ENCODE assay signal across 27 cellular contexts in genomic region chr7:131533151-131533559, GRCh38. TPM values are rescaled to one million over a fixed set of nuclear protein-coding genes. Genes with fewer than 3 reads are reported as not detected.
DNase-seq lines count a peak whose midpoint lies in the region; ATAC-seq, FAIRE-seq and TF ChIP-seq lines count a peak whose summit lies in the region.
"Had no signal": no experiment of that assay in that cellular context is flagged by ENCODE, and none has a peak within 500 bp of the region (broad histone marks: within the 10 kb centered on the region; RNA-seq: fewer than 3 reads in every experiment).

No MANE protein-coding gene starts in this region.

- H3K27ac ChIP-seq in H9 (ENCODE audit: insufficient read length, low read depth, low read length) (no peak overlapping the region), endothelial cell of umbilical vein (ENCODE audit: insufficient read depth, low read depth, low read length) (no peak overlapping the region), layer of hippocampus (ENCODE audit: low read depth, low read length) (peak overlapping the region; percentile 18), sigmoid colon (peak overlapping the region in 1 of 4 donors; percentile 52)
- H3K27ac ChIP-seq: GM23248, neural progenitor cell, SK-N-MC had no signal

- FAIRE-seq in endothelial cell of umbilical vein (lab: Jason Lieb, UNC), result no peak
- FAIRE-seq: colon, GM19239, urothelium cell line had no signal

- no peak for ATAC-seq in naive thymus-derived CD8-positive, alpha-beta T cell
- ATAC-seq in GM18519 (IDR thresholded peaks at IDR 0.05; ENCODE audit: low FRiP score, unreplicated experiment) (no peak), GM19397 (IDR thresholded peaks at IDR 0.05; ENCODE audit: unreplicated experiment) (no peak)
- ATAC-seq: activated naive CD8-positive, alpha-beta T cell treated with anti-CD3 and anti-CD28 coated beads, Interleukin-2, amount 50 U/mL, for 24 hours; stimulated activated naive CD8-positive, alpha-beta T cell treated with anti-CD3 and anti-CD28 coated beads, Interleukin-15, amount 100 ng/mL, for 72 hours had no signal

- no peak overlapping the region for H2BK15ac ChIP-seq in H9 (ENCODE audit: low read depth, low read length)

- H3K23ac ChIP-seq in H9 (ENCODE audit: insufficient read length, low read depth, low read length), result no peak overlapping the region

- H3K36me3 ChIP-seq in endothelial cell of umbilical vein (ENCODE audit: control insufficient read depth in 2 of 2, extremely low read depth in 1 of 2, insufficient read depth in 2 of 2, low read length in 2 of 2) (no peaks in the 10 kb centered on the region), sigmoid colon (no peaks in the 10 kb centered on the region)
- H3K36me3 ChIP-seq: neural progenitor cell had no signal

- peak overlapping the region; percentile 26; the same call in 1 of the 2 replicates for H3K14ac ChIP-seq in H9 (ENCODE audit: insufficient read depth, low read length)

- DNase-seq in H9 (peak; percentile 30), endothelial cell of umbilical vein (ENCODE audit: low read depth, low spot score) (peak; percentile 31), sigmoid colon (peak; percentile 56), MV-4-11 (lab: John Stamatoyannopoulos, UW) (no peak)
- DNase-seq in naive thymus-derived CD8-positive, alpha-beta T cell, result no peak
- DNase-seq: activated CD4-positive, alpha-beta T cell treated with anti-CD3 and anti-CD28 coated beads, Interleukin-2, amount 50 U/mL, for 48 hours; activated effector memory CD4-positive, alpha-beta T cell treated with Interleukin-2 at 50 U/mL for 16 hours; activated naive CD8-positive, alpha-beta T cell treated with anti-CD3 and anti-CD28 coated beads, Interleukin-2, amount 50 U/mL, for 24 hours; Calu3; effector memory CD4-positive, alpha-beta T cell; glutamatergic neuron; GM23248; NCI-H1417 treated with DMSO at 0.1 percent for 48 hours; NCI-H524; stimulated activated CD4-positive, alpha-beta T cell treated with anti-CD3 and anti-CD28 coated beads, Interleukin-12 subunit alpha, Interleukin-12 subunit beta, amount 100 ng/mL, for 4 hours; stimulated activated CD4-positive, alpha-beta T cell treated with anti-CD3 and anti-CD28 coated beads, Interleukin-4, amount 100 ng/mL, for 4 hours; stimulated activated naive CD8-positive, alpha-beta T cell treated with anti-CD3 and anti-CD28 coated beads, Interleukin-15, amount 100 ng/mL, for 72 hours had no signal

- TF ChIP-seq CTCF in H9 (conservative IDR thresholded peaks at IDR 0.05), result no peak
- no peak for TF ChIP-seq CTCF in endothelial cell of umbilical vein (IDR thresholded peaks at IDR 0.05; ENCODE audit: extremely low read depth in 1 of 2, insufficient read depth in 1 of 2, low read depth in 1 of 2, low read length in 2 of 2)
- TF ChIP-seq CTCF in sigmoid colon (IDR thresholded peaks at IDR 0.05), result no peak

- no TSS peak for BruUV-seq in endothelial cell of umbilical vein (replicated peaks; lab: Mats Ljungman, UMichigan)

- peaks cover 4% of the 10 kb centered on the region for H4K20me1 ChIP-seq in H9 (ENCODE audit: control insufficient read depth, insufficient read depth, insufficient read length)
- no peaks in the 10 kb centered on the region for H4K20me1 ChIP-seq in endothelial cell of umbilical vein (replicated peaks; ENCODE audit: control insufficient read depth, extremely low read depth, insufficient read depth, low read length)

- H3K79me1 ChIP-seq in H9 (ENCODE audit: insufficient read depth, low read depth, low read length, poor library complexity, severe bottlenecking), result no peaks in the 10 kb centered on the region

- peak overlapping the region in 2 of 3 experiments; percentile 48 to 91; a peak in 1 of 7 replicates for H3K27ac Mint-ChIP-seq in H9
- H3K27ac Mint-ChIP-seq in naive thymus-derived CD8-positive, alpha-beta T cell, result no peak overlapping the region
- H3K27ac Mint-ChIP-seq: activated naive CD8-positive, alpha-beta T cell treated with anti-CD3 and anti-CD28 coated beads, Interleukin-2, amount 50 U/mL, for 24 hours; T-helper 2 cell treated with Interferon-gamma antibody and Interleukin-4, amounts not matched to agents 5 μg/mL and 100 μg/mL, for 36 hours had no signal

- peaks cover 50 to 82% (median 81%) of the 10 kb centered on the region in 3 experiments for H3K36me3 Mint-ChIP-seq in H9 (ENCODE audit: insufficient read depth in 1 of 3, low read depth in 3 of 3)
- H3K36me3 Mint-ChIP-seq in naive thymus-derived CD8-positive, alpha-beta T cell, result no peaks in the 10 kb centered on the region

- TF ChIP-seq EP300 in sigmoid colon (IDR thresholded peaks at IDR 0.05), result no peak

- H3K4me3 ChIP-seq in endothelial cell of umbilical vein (replicated peaks in 1 of 3; ENCODE audit: insufficient read depth in 1 of 3, low read depth in 1 of 3, low read length in 3 of 3) (no peak overlapping the region), sigmoid colon (no peak overlapping the region)
- H3K4me3 ChIP-seq: GM23248, neural progenitor cell, SK-N-MC had no signal

- H3K79me2 ChIP-seq in H9 (ENCODE audit: insufficient read depth, low read length) (peaks cover 92% of the 10 kb centered on the region), endothelial cell of umbilical vein (ENCODE audit: control insufficient read depth, insufficient read depth, low read length) (peaks cover 82% of the 10 kb centered on the region)

- no peak overlapping the region for H2BK20ac ChIP-seq in H9 (ENCODE audit: low read depth, low read length, poor library complexity, severe bottlenecking)

- H3K56ac ChIP-seq in H9 (ENCODE audit: insufficient read length, low read depth, low read length), result no peak overlapping the region

- H3K9me3 Mint-ChIP-seq in H9, result no peaks in the 10 kb centered on the region
- H3K9me3 Mint-ChIP-seq in naive thymus-derived CD8-positive, alpha-beta T cell, result no peaks in the 10 kb centered on the region
- H3K9me3 Mint-ChIP-seq: activated naive CD8-positive, alpha-beta T cell treated with anti-CD3 and anti-CD28 coated beads, Interleukin-2, amount 50 U/mL, for 24 hours; neural progenitor cell; stimulated activated naive CD8-positive, alpha-beta T cell treated with anti-CD3 and anti-CD28 coated beads, Interleukin-15, amount 100 ng/mL, for 72 hours; T-helper 2 cell treated with Interferon-gamma antibody and Interleukin-4, amounts not matched to agents 5 μg/mL and 100 μg/mL, for 36 hours had no signal

- no peaks in the 10 kb centered on the region for H3K9me3 ChIP-seq in H9 (ENCODE audit: control insufficient read depth, low read depth, low read length)
- no peaks in the 10 kb centered on the region for H3K9me3 ChIP-seq in endothelial cell of umbilical vein (replicated peaks; ENCODE audit: control insufficient read depth, insufficient read depth, low read length)
- no peaks in the 10 kb centered on the region for H3K9me3 ChIP-seq in sigmoid colon

- WGBS in H9 (ENCODE audit: extremely low coverage, insufficient read length, low lambda C conversion rate), result no CpG with 5 or more reads among the region's 9 CpGs
- WGBS in sigmoid colon, 2 donors, result 40 to 75% methylated on average over 9 of the region's 9 CpGs

- H2AFZ ChIP-seq in H9 (ENCODE audit: low read length) (no peak overlapping the region), endothelial cell of umbilical vein (ENCODE audit: low read depth, low read length) (no peak overlapping the region)
- H2AFZ ChIP-seq: GM23248, neural progenitor cell had no signal

- peaks cover 58 to 81% of the 10 kb centered on the region in 2 experiments for H3K4me1 Mint-ChIP-seq in H9
- no peaks in the 10 kb centered on the region for H3K4me1 Mint-ChIP-seq in naive thymus-derived CD8-positive, alpha-beta T cell
- H3K4me1 Mint-ChIP-seq: activated naive CD8-positive, alpha-beta T cell treated with anti-CD3 and anti-CD28 coated beads, Interleukin-2, amount 50 U/mL, for 24 hours; stimulated activated naive CD8-positive, alpha-beta T cell treated with anti-CD3 and anti-CD28 coated beads, Interleukin-15, amount 100 ng/mL, for 72 hours had no signal

- no peak overlapping the region for H2BK5ac ChIP-seq in H9 (ENCODE audit: insufficient read length, low read length)

- POLR2A ChIA-PET in endothelial cell of umbilical vein (lab: Charles Lee), result interaction anchor here (0.6 kb wide), 1 partner anchor 9 kb away, joined by 5 read pairs; no protein-coding TSS in a partner anchor
- POLR2A ChIA-PET in naive thymus-derived CD8-positive, alpha-beta T cell (lab: Charles Lee), result no interaction called here

- no peak overlapping the region for H4K8ac ChIP-seq in H9 (replicated peaks; ENCODE audit: insufficient read length, low read depth, low read length)

- H3K27me3 ChIP-seq in H9 (ENCODE audit: insufficient read depth, low read length) (no peaks in the 10 kb centered on the region), endothelial cell of umbilical vein (ENCODE audit: control insufficient read depth in 2 of 2, insufficient read depth in 2 of 2, low read length in 2 of 2) (no peaks in the 10 kb centered on the region), layer of hippocampus (ENCODE audit: control insufficient read depth, insufficient read depth, low read length) (no peaks in the 10 kb centered on the region), sigmoid colon (no peaks in the 10 kb centered on the region)
- H3K27me3 ChIP-seq: neural progenitor cell had no signal

- intact Hi-C loops in endothelial cell of umbilical vein (cut with micrococcal nuclease), result no loop called here
- intact Hi-C loops in sigmoid colon (cut with DNase I), result no loop called here

- CTCF ChIA-PET in endothelial cell of umbilical vein (lab: Charles Lee), result interaction anchor here (1.4 kb wide), 1 partner anchor 18 kb away, joined by 5 read pairs; no protein-coding TSS in a partner anchor

- no peak overlapping the region for H3K18ac ChIP-seq in H9 (ENCODE audit: insufficient read length, low read depth, low read length)

- no peak overlapping the region for H2BK12ac ChIP-seq in H9 (ENCODE audit: insufficient read length, low read depth, low read length)

- H3K9ac ChIP-seq in H9 (ENCODE audit: extremely low read depth, insufficient read length, low read length) (no peak overlapping the region), endothelial cell of umbilical vein (replicated peaks; ENCODE audit: extremely low read depth, insufficient read depth, low read length) (no peak overlapping the region)
- H3K9ac ChIP-seq: GM23248, neural progenitor cell had no signal

- no peak overlapping the region for H3K4me2 ChIP-seq in H9 (ENCODE audit: insufficient read depth, insufficient read length, low read length)
- H3K4me2 ChIP-seq in endothelial cell of umbilical vein (ENCODE audit: insufficient read depth, low read length), result no peak overlapping the region
- H3K4me2 ChIP-seq: neural progenitor cell had no signal

- no peak overlapping the region for H2AK5ac ChIP-seq in H9 (ENCODE audit: insufficient read length, low read length)

- no peak overlapping the region for H4K91ac ChIP-seq in H9 (ENCODE audit: insufficient read length, low read depth, low read length)

- H3K4me3 Mint-ChIP-seq in H9, result no peak overlapping the region
- no peak overlapping the region for H3K4me3 Mint-ChIP-seq in naive thymus-derived CD8-positive, alpha-beta T cell
- H3K4me3 Mint-ChIP-seq: activated naive CD8-positive, alpha-beta T cell treated with anti-CD3 and anti-CD28 coated beads, Interleukin-2, amount 50 U/mL, for 24 hours; brain; neural progenitor cell; stimulated activated naive CD8-positive, alpha-beta T cell treated with anti-CD3 and anti-CD28 coated beads, Interleukin-15, amount 100 ng/mL, for 72 hours; T-helper 2 cell treated with Interferon-gamma antibody and Interleukin-4, amounts not matched to agents 5 μg/mL and 100 μg/mL, for 36 hours had no signal

- H3T11ph ChIP-seq in H9 (ENCODE audit: low read length), result no peak overlapping the region

- H3K27me3 Mint-ChIP-seq in H9 (ENCODE audit: low read depth), result no peaks in the 10 kb centered on the region
- H3K27me3 Mint-ChIP-seq in naive thymus-derived CD8-positive, alpha-beta T cell, result peaks cover 0 to 10% (median 6%) of the 10 kb centered on the region in 5 donors
- H3K27me3 Mint-ChIP-seq: activated naive CD8-positive, alpha-beta T cell treated with anti-CD3 and anti-CD28 coated beads, Interleukin-2, amount 50 U/mL, for 24 hours; stimulated activated naive CD8-positive, alpha-beta T cell treated with anti-CD3 and anti-CD28 coated beads, Interleukin-15, amount 100 ng/mL, for 72 hours had no signal

- dilution Hi-C loops in endothelial cell of umbilical vein (cut with MboI; ENCODE audit: extremely low pct_ligation_motif_present, low sequenced_read_pairs), result no loop called here

- H3K9me1 ChIP-seq in endothelial cell of umbilical vein (replicated peaks; ENCODE audit: control insufficient read depth, extremely low read depth, insufficient read depth, low read length), result no peaks in the 10 kb centered on the region

- TF ChIP-seq POLR2A in endothelial cell of umbilical vein (IDR thresholded peaks at IDR 0.05; ENCODE audit: low read depth, low read length), result no peak
- no peak for TF ChIP-seq POLR2A in sigmoid colon (IDR thresholded peaks at IDR 0.05)

- H3K4me1 ChIP-seq in H9 (ENCODE audit: insufficient read depth, low read length) (peaks cover 17% of the 10 kb centered on the region; the same call in 1 of the 2 replicates), endothelial cell of umbilical vein (ENCODE audit: control insufficient read depth, extremely low read depth, insufficient read depth, low read length) (peaks cover 29% of the 10 kb centered on the region), sigmoid colon (peaks cover 0 to 9% (median 3%) of the 10 kb centered on the region in 4 donors)

- H4K5ac ChIP-seq in H9 (ENCODE audit: insufficient read length, low read depth, low read length), result no peak overlapping the region

- no peak overlapping the region for H3K4ac ChIP-seq in H9 (ENCODE audit: low read depth, low read length)

- H3K23me2 ChIP-seq in H9 (ENCODE audit: insufficient read length, low read depth, low read length, poor library complexity, severe bottlenecking), result no peaks in the 10 kb centered on the region

- H2BK120ac ChIP-seq in H9 (ENCODE audit: low read depth, low read length, poor library complexity, severe bottlenecking), result no peak overlapping the region

RNA-seq across cellular contexts. Expression of gene PODXL, which starts 23.3 kb away (rescaled TPM):
- total RNA-seq in H9 (2021), result 727 and 732 TPM in 2 replicates
- 156 and 264 TPM in 2 replicates for total RNA-seq in endothelial cell of umbilical vein
- 86.4 and 97.3 TPM in 2 replicates for polyA plus RNA-seq in endothelial cell of umbilical vein
- polyA plus RNA-seq in endothelial cell of umbilical vein (2011; cell fraction: cytosol; rRNA removed), result 56.4 and 60.5 TPM in 2 replicates
- 106 and 108 TPM in 2 replicates for polyA plus RNA-seq in endothelial cell of umbilical vein (2011; cell fraction: nucleus; rRNA removed)
- polyA plus RNA-seq in endothelial cell of umbilical vein (2012), result 37.0 and 88.8 TPM in 2 replicates
- 119 and 146 TPM in 2 replicates for polyA minus RNA-seq in endothelial cell of umbilical vein
- 55.5 TPM for polyA minus RNA-seq in endothelial cell of umbilical vein (2011; cell fraction: cytosol; rRNA and poly(A)+ RNA removed)
- 52.4 and 55.8 TPM in 2 replicates for polyA minus RNA-seq in endothelial cell of umbilical vein (2011; cell fraction: nucleus; rRNA and poly(A)+ RNA removed)
- 10 to 100 TPM; 15.8 to 23.2 (median 20.2) TPM for total RNA-seq in sigmoid colon
- 1 to 10 TPM; 1.2 to 8.8 (median 3.0) TPM for polyA plus RNA-seq in sigmoid colon
- total RNA-seq in naive thymus-derived CD8-positive, alpha-beta T cell, result under 1 TPM; 0.27 to 0.57 TPM
- polyA plus RNA-seq in naive thymus-derived CD8-positive, alpha-beta T cell, result under 1 TPM; 0.08 to 0.10 (median 0.09) TPM

Comparison
In these comparisons a context has a peak if more than half of its experiments do, and no peak if none do; other contexts are left out.
1. DNase-seq: peak in H9 (single experiment), endothelial cell of umbilical vein (single experiment) and sigmoid colon (single experiment); none in naive thymus-derived CD8-positive, alpha-beta T cell (0 of 10) and MV-4-11 (single experiment).
2. H3K27ac Mint-ChIP-seq: peak in H9 (2 of 3); none in naive thymus-derived CD8-positive, alpha-beta T cell (0 of 10).
3. RNA of gene PODXL, which starts 23.3 kb away (total RNA-seq): 727 to 732 TPM in H9, 156 to 264 TPM in endothelial cell of umbilical vein and 15.8 to 23.2 TPM in sigmoid colon; 0.27 to 0.57 TPM in naive thymus-derived CD8-positive, alpha-beta T cell; every median in the first group is over 10 times any median in the second.